In genomic region chr10:110387983-110388681, GRCh38 we compare ENCODE assay signal across 8 cellular contexts.
DNase-seq lines count a peak whose midpoint lies in the region; ATAC-seq, FAIRE-seq and TF ChIP-seq lines count a peak whose summit lies in the region.

No MANE protein-coding gene starts in this region.

- H3K9ac ChIP-seq in Loucy (ENCODE audit: low read depth, low read length, poor library complexity, severe bottlenecking): no peak overlapping the region

- no peaks in the 10 kb centered on the region for H3K9me2 ChIP-seq in Loucy (replicated peaks; ENCODE audit: low read depth, low read length)

- in situ Hi-C loops in GM13976 (cut with MboI; ENCODE audit: low sequenced_read_pairs, unreplicated experiment): no loop called here

- peak; percentile 82 for ATAC-seq in GM21717 (IDR thresholded peaks at IDR 0.05; ENCODE audit: unreplicated experiment)

- no peak for FAIRE-seq in RCC 7860 (lab: Jason Lieb, UNC)

- H3K79me2 ChIP-seq in Loucy (ENCODE audit: insufficient read depth, low read length): no peaks in the 10 kb centered on the region

- H2AFZ ChIP-seq in Loucy (ENCODE audit: low read length): peak overlapping the region; percentile 38

- no peak overlapping the region for H3K4me2 ChIP-seq in Loucy (ENCODE audit: low read depth, low read length, poor library complexity, severe bottlenecking)

- TF ChIP-seq CTCF in GM13976 (IDR thresholded peaks at IDR 0.05; ENCODE audit: borderline replicate concordance, control extremely low read depth, extremely low read depth, insufficient read depth, missing control alignments) (no peak), Loucy (conservative IDR thresholded peaks at IDR 0.05; ENCODE audit: low read length) (no peak), fibroblast of pulmonary artery (IDR thresholded peaks at IDR 0.05; ENCODE audit: low read length, missing control alignments) (no peak)

- no peaks in the 10 kb centered on the region for H3K36me3 ChIP-seq in Loucy (ENCODE audit: insufficient read depth, low read length)

- H3K4me3 ChIP-seq in Loucy (ENCODE audit: low read length, poor library complexity, severe bottlenecking): no peak overlapping the region
- H3K4me3 ChIP-seq in fibroblast of pulmonary artery (replicated peaks; ENCODE audit: low read depth, low read length): no peak overlapping the region

- H3F3A ChIP-seq in Loucy (ENCODE audit: low read depth): no peaks in the 10 kb centered on the region

- no peaks in the 10 kb centered on the region for H3K27me3 ChIP-seq in Loucy (ENCODE audit: insufficient read depth, low read length, poor library complexity, severe bottlenecking)

- peak; percentile 75 for DNase-seq in GM13976 (ENCODE audit: low spot score)
- DNase-seq in fibroblast of pulmonary artery (ENCODE audit: low read depth): peak; percentile 41
- no peak for DNase-seq in cerebellar cortex (ENCODE audit: low spot score)
- no peak for DNase-seq in T-helper 9 cell
- no peak for DNase-seq in NCI-H2107 (lab: John Stamatoyannopoulos, UW)
- DNase-seq in RCC 7860 (ENCODE audit: low spot score): no peak

- H3K4me1 ChIP-seq in Loucy (ENCODE audit: insufficient read depth, low read length, poor library complexity, severe bottlenecking): peaks cover 16% of the 10 kb centered on the region

- H4K20me1 ChIP-seq in Loucy (ENCODE audit: insufficient read depth, low read length, poor library complexity, severe bottlenecking): no peaks in the 10 kb centered on the region

- H3K9me3 ChIP-seq in Loucy (ENCODE audit: insufficient read depth, low read depth, low read length): no peaks in the 10 kb centered on the region

Comparison
In these comparisons a context has a peak if more than half of its experiments do, and no peak if none do; other contexts are left out.
1. DNase-seq: peak in GM13976 (single experiment) and fibroblast of pulmonary artery (single experiment); none in cerebellar cortex (single experiment), T-helper 9 cell (single experiment), NCI-H2107 (single experiment) and RCC 7860 (single experiment).